ENCODE assay signal across 13 cellular contexts in genomic region chr15:34154725-34155204, GRCh38. TPM values are rescaled to one million over a fixed set of nuclear protein-coding genes. Genes with fewer than 3 reads are reported as not detected.
DNase-seq lines count a peak whose midpoint lies in the region; ATAC-seq and TF ChIP-seq lines count a peak whose summit lies in the region.
"Had no signal": no experiment of that assay in that cellular context is flagged by ENCODE, and none has a peak within 500 bp of the region (broad histone marks: within the 10 kb centered on the region; RNA-seq: fewer than 3 reads in every experiment).

No MANE protein-coding gene starts in this region.

- no peaks in the 10 kb centered on the region for H3K27me3 ChIP-seq in gastroesophageal sphincter
- H3K27me3 ChIP-seq: pancreas had no signal

- intact Hi-C loops in mucosa of descending colon (cut with DNase I, micrococcal nuclease), result no loop called here

- H3K9me3 ChIP-seq in mucosa of descending colon (peaks cover 15% of the 10 kb centered on the region), gastroesophageal sphincter (peaks cover 0 to 13% (median 0%) of the 10 kb centered on the region in 3 donors)
- H3K9me3 ChIP-seq: pancreas had no signal

- no peaks in the 10 kb centered on the region for H3K36me3 ChIP-seq in mucosa of descending colon (ENCODE audit: low read depth)
- peaks cover 0 to 85% of the 10 kb centered on the region in 2 donors for H3K36me3 ChIP-seq in gastroesophageal sphincter
- H3K36me3 ChIP-seq: pancreas had no signal

- H3K4me3 ChIP-seq in mucosa of descending colon (no peak overlapping the region), gastroesophageal sphincter (no peak overlapping the region)
- H3K4me3 ChIP-seq: pancreas had no signal

- WGBS in gastroesophageal sphincter (ENCODE audit: low coverage in 1 of 2), 2 donors, result 80 to 91% methylated on average over 7 of the region's 7 CpGs

- no peak overlapping the region for H3K27ac ChIP-seq in gastroesophageal sphincter
- H3K27ac ChIP-seq: pancreas had no signal

- TF ChIP-seq POLR2A in gastroesophageal sphincter (IDR thresholded peaks at IDR 0.05), result no peak

- H3K4me1 Mint-ChIP-seq in activated naive CD8-positive, alpha-beta T cell treated with anti-CD3 and anti-CD28 coated beads, Interleukin-2, amount 50 U/mL, for 24 hours, result no peaks in the 10 kb centered on the region
- peaks cover 7% of the 10 kb centered on the region for H3K4me1 Mint-ChIP-seq in progenitor cell of endocrine pancreas (ENCODE audit: low read depth)

- H3K27me3 Mint-ChIP-seq in activated naive CD8-positive, alpha-beta T cell treated with anti-CD3 and anti-CD28 coated beads, Interleukin-2, amount 50 U/mL, for 24 hours, result no peaks in the 10 kb centered on the region
- H3K27me3 Mint-ChIP-seq in progenitor cell of endocrine pancreas, result no peaks in the 10 kb centered on the region

- no peak for TF ChIP-seq EP300 in gastroesophageal sphincter (IDR thresholded peaks at IDR 0.05)

- H3K9me3 Mint-ChIP-seq in activated naive CD8-positive, alpha-beta T cell treated with anti-CD3 and anti-CD28 coated beads, Interleukin-2, amount 50 U/mL, for 24 hours, result peaks cover 31% of the 10 kb centered on the region
- peaks cover 21% of the 10 kb centered on the region for H3K9me3 Mint-ChIP-seq in progenitor cell of endocrine pancreas (ENCODE audit: low read depth)

- H3K27ac Mint-ChIP-seq in activated naive CD8-positive, alpha-beta T cell treated with anti-CD3 and anti-CD28 coated beads, Interleukin-2, amount 50 U/mL, for 24 hours, result peak overlapping the region; percentile 66
- no peak overlapping the region for H3K27ac Mint-ChIP-seq in progenitor cell of endocrine pancreas

- H3K36me3 Mint-ChIP-seq in activated naive CD8-positive, alpha-beta T cell treated with anti-CD3 and anti-CD28 coated beads, Interleukin-2, amount 50 U/mL, for 24 hours (ENCODE audit: low read depth), result peaks cover 84% of the 10 kb centered on the region
- peaks cover 58% of the 10 kb centered on the region for H3K36me3 Mint-ChIP-seq in progenitor cell of endocrine pancreas (ENCODE audit: insufficient read depth)

- H3K4me3 Mint-ChIP-seq in activated naive CD8-positive, alpha-beta T cell treated with anti-CD3 and anti-CD28 coated beads, Interleukin-2, amount 50 U/mL, for 24 hours, result no peak overlapping the region
- H3K4me3 Mint-ChIP-seq in progenitor cell of endocrine pancreas (ENCODE audit: low read depth), result no peak overlapping the region

- TF ChIP-seq CTCF in mucosa of descending colon (IDR thresholded peaks at IDR 0.05) (no peak), progenitor cell of endocrine pancreas (IDR thresholded peaks at IDR 0.05; ENCODE audit: unreplicated experiment) (no peak), gastroesophageal sphincter (IDR thresholded peaks at IDR 0.05) (no peak)

- DNase-seq in activated CD4-positive, CD25-positive, alpha-beta regulatory T cell (lab: John Stamatoyannopoulos, UW), result no peak
- peak; percentile 69 for DNase-seq in LoVo (ENCODE audit: low spot score)
- DNase-seq in activated naive CD8-positive, alpha-beta T cell treated with anti-CD3 and anti-CD28 coated beads, Interleukin-2, amount 50 U/mL, for 24 hours, result no peak
- no peak for DNase-seq in mucosa of descending colon
- DNase-seq in NCI-H2029 treated with DMSO at 0.1 percent for 48 hours (lab: John Stamatoyannopoulos, UW), result no peak
- no peak for DNase-seq in progenitor cell of endocrine pancreas (ENCODE audit: low spot score, unreplicated experiment)
- DNase-seq: effector memory CD4-positive, alpha-beta T cell; kidney; NCI-H1048; pancreas; SHP77 had no signal

- ATAC-seq in activated CD4-positive, CD25-positive, alpha-beta regulatory T cell treated with anti-CD3 and anti-CD28 coated beads, Interleukin-2, amount 50 U/mL, for 24 hours, result peak; percentile 99
- peak; percentile 72 for ATAC-seq in activated naive CD8-positive, alpha-beta T cell treated with anti-CD3 and anti-CD28 coated beads, Interleukin-2, amount 50 U/mL, for 24 hours
- ATAC-seq in mucosa of descending colon (peak; percentile 48), gastroesophageal sphincter (no peak)

- H3K4me1 ChIP-seq in mucosa of descending colon (ENCODE audit: low read depth) (no peaks in the 10 kb centered on the region), gastroesophageal sphincter (no peaks in the 10 kb centered on the region)
- H3K4me1 ChIP-seq: pancreas had no signal

RNA-seq across cellular contexts. Expression of gene PGBD4, which starts 52.9 kb away (rescaled TPM):
- 1 to 10 TPM; 1.4 to 2.0 (median 1.7) TPM for total RNA-seq in mucosa of descending colon
- 1.7 and 1.8 TPM in 2 replicates for total RNA-seq in progenitor cell of endocrine pancreas
- total RNA-seq in gastroesophageal sphincter, result 1 to 10 TPM in 3 of 4 donors, under 1 TPM in 1; 0.82 to 1.6 (median 1.4) TPM

RNA-seq across cellular contexts. Expression of gene EMC7, which starts 53.1 kb away (rescaled TPM):
- total RNA-seq in mucosa of descending colon (10 to 100 TPM; 56.2 to 70.2 (median 59.6) TPM), progenitor cell of endocrine pancreas (31.7 and 32.3 TPM in 2 replicates), gastroesophageal sphincter (10 to 100 TPM; 34.6 to 49.2 (median 43.2) TPM)

RNA-seq across cellular contexts. Expression of gene KATNBL1, which starts 55.1 kb away (rescaled TPM):
- total RNA-seq in mucosa of descending colon (10 to 100 TPM; 42.8 to 52.6 (median 46.2) TPM), progenitor cell of endocrine pancreas (63.0 and 71.4 TPM in 2 replicates), gastroesophageal sphincter (10 to 100 TPM; 28.6 to 60.7 (median 40.0) TPM)
